In genomic region chrX:65596270-65596669, GRCh38 we compare ENCODE assay signal across 2 cellular contexts.
TF ChIP-seq lines count a peak whose summit lies in the region.

No MANE protein-coding gene starts in this region.

TF ChIP-seq in HCT116, 20 proteins besides CTCF, POLR2A, EP300 and RAD21 (continued from another document):
- no peak for TF ChIP-seq MAX (IDR thresholded peaks at IDR 0.05)
- TF ChIP-seq ZNF274 (IDR thresholded peaks at IDR 0.05; ENCODE audit: low read depth, low read length): no peak
- TF ChIP-seq EZH2 (IDR thresholded peaks at IDR 0.05): no peak
- TF ChIP-seq ZBTB33 (IDR thresholded peaks at IDR 0.05; ENCODE audit: extremely low read depth, insufficient replicate concordance, low read length): no peak
- TF ChIP-seq ZFX (IDR thresholded peaks at IDR 0.05): no peak
- no peak for TF ChIP-seq YY1 (IDR thresholded peaks at IDR 0.05; ENCODE audit: extremely low read depth, insufficient replicate concordance, low read depth, low read length)
- no peak for TF ChIP-seq EGR1 (IDR thresholded peaks at IDR 0.05; ENCODE audit: low read depth)
- TF ChIP-seq EZH2phosphoT487 (IDR thresholded peaks at IDR 0.05; ENCODE audit: borderline replicate concordance): no peak
- TF ChIP-seq FOSL1 (IDR thresholded peaks at IDR 0.05; ENCODE audit: low read depth): no peak
- TF ChIP-seq ATF3 (IDR thresholded peaks at IDR 0.05): no peak
- TF ChIP-seq JUND (IDR thresholded peaks at IDR 0.05): no peak

TF ChIP-seq in GM23338, 12 proteins besides CTCF, POLR2A, EP300 and RAD21 (continued from another document):
- TF ChIP-seq ZNF462 (CRISPR knock-in tag; IDR thresholded peaks at IDR 0.05): no peak
- no peak for TF ChIP-seq POLR2AphosphoS5 (IDR thresholded peaks at IDR 0.05; ENCODE audit: low read depth)
- TF ChIP-seq ZNF331 (CRISPR knock-in tag; IDR thresholded peaks at IDR 0.05; ENCODE audit: low read depth): no peak
- TF ChIP-seq NANOG (IDR thresholded peaks at IDR 0.05; ENCODE audit: borderline replicate concordance): no peak
- TF ChIP-seq CREB1 (CRISPR knock-in tag; IDR thresholded peaks at IDR 0.05; ENCODE audit: low read depth): no peak
- TF ChIP-seq EZH2 (IDR thresholded peaks at IDR 0.05; ENCODE audit: low read depth, unreplicated experiment): no peak
- no peak for TF ChIP-seq ETS1 (IDR thresholded peaks at IDR 0.05)
- TF ChIP-seq ZNF114 (CRISPR knock-in tag; IDR thresholded peaks at IDR 0.05): no peak
- TF ChIP-seq REST (IDR thresholded peaks at IDR 0.05; ENCODE audit: unreplicated experiment): no peak
- TF ChIP-seq EZH2phosphoT487 (IDR thresholded peaks at IDR 0.05; ENCODE audit: unreplicated experiment): no peak
- TF ChIP-seq STAT1 (IDR thresholded peaks at IDR 0.05; ENCODE audit: unreplicated experiment): no peak
